ENCODE assay signal across 10 cellular contexts in the genomic region with DNA sequence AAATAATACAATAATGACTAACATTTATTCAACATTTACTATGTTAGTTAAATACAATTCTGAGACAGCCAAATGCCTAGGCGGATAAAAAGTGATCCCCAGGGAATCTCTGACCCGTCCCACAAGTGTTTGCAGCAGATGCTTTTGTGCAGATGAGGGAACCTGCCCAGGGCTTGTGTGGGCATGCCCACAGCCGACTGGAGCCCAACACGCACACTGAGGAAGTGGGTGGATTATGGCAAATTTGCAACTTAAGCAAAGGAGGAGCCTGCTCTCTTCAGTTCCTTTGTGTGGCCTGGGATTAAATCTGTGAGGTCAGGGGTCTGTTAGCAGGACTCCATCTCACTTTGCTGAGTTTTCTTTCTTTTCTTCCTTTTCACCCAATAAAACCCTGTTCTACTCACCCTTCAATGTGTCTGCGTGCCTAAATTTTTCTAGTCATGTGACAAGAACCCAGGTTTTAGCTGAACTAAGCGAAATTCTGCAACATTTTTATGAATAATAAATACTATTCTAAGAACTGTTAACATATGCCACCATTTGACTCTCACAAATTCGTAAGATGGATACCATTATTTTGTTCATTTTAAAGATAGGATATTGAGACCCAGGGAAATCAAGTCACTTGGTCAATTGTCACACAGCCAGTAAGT. TPM values are rescaled to one million over a fixed set of nuclear protein-coding genes. Genes with fewer than 3 reads are reported as not detected.
A peak's percentile ranks its signal among the peaks of the same experiment; 100 is the strongest.
DNase-seq lines count a peak whose midpoint lies in the region; ATAC-seq and TF ChIP-seq lines count a peak whose summit lies in the region.
"Had no signal": no experiment of that assay in that cellular context is flagged by ENCODE, and none has a peak within 500 bp of the region (broad histone marks: within the 10 kb centered on the region; RNA-seq: fewer than 3 reads in every experiment).

No MANE protein-coding gene starts in this region.

- TF ChIP-seq CTCF in AG10803 (conservative IDR thresholded peaks at IDR 0.05; ENCODE audit: low read length) (no peak), endodermal cell (conservative IDR thresholded peaks at IDR 0.05) (no peak), ovary (IDR thresholded peaks at IDR 0.05) (no peak), sigmoid colon (IDR thresholded peaks at IDR 0.05) (no peak), gastrocnemius medialis (IDR thresholded peaks at IDR 0.05 in 4 of 5, conservative IDR thresholded peaks at IDR 0.05 in 1 of 5) (no peak)

- 68 to 82% methylated on average over 5 to 7 of the region's 7 CpGs for WGBS in endodermal cell (ENCODE audit: insufficient coverage in 1 of 2, insufficient read length in 1 of 2), 2 experiments
- WGBS in ovary, 3 donors, result 69 to 78% (median 70%) methylated on average over 7 of the region's 7 CpGs
- WGBS in sigmoid colon, 2 donors, result 73 to 80% methylated on average over 7 of the region's 7 CpGs

- TF ChIP-seq EP300 in ovary (IDR thresholded peaks at IDR 0.05), result no peak
- no peak for TF ChIP-seq EP300 in sigmoid colon (IDR thresholded peaks at IDR 0.05)

- H3K27me3 ChIP-seq in endodermal cell (ENCODE audit: control insufficient read depth, insufficient read depth, low read length, poor library complexity, severe bottlenecking) (no peaks in the 10 kb centered on the region), ovary (no peaks in the 10 kb centered on the region), sigmoid colon (no peaks in the 10 kb centered on the region), gastrocnemius medialis (no peaks in the 10 kb centered on the region)

- no peak overlapping the region for H3K4me3 ChIP-seq in AG10803 (ENCODE audit: low read length)
- H3K4me3 ChIP-seq in endodermal cell (ENCODE audit: low read length), result no peak overlapping the region
- H3K4me3 ChIP-seq in ovary, result no peak overlapping the region
- H3K4me3 ChIP-seq in sigmoid colon, result no peak overlapping the region
- no peak overlapping the region for H3K4me3 ChIP-seq in gastrocnemius medialis

- H3K4me1 ChIP-seq in endodermal cell (ENCODE audit: control insufficient read depth, insufficient read depth, low read length) (peaks cover 4% of the 10 kb centered on the region), ovary (ENCODE audit: insufficient read depth) (peaks cover 5% of the 10 kb centered on the region), sigmoid colon (peaks cover 0 to 45% (median 25%) of the 10 kb centered on the region in 4 donors), gastrocnemius medialis (peaks cover 18 to 24% of the 10 kb centered on the region in 2 donors)

- peaks cover 62% of the 10 kb centered on the region for H3K4me1 Mint-ChIP-seq in endodermal cell
- H3K4me1 Mint-ChIP-seq in natural killer cell treated with Interleukin-12 subunit alpha and Interleukin-12 subunit beta and Interleukin-15 and Interleukin-18, amount 100 ng/mL, for 72 hours (ENCODE audit: low read depth in 2 of 2), result no peaks in the 10 kb centered on the region

- TF ChIP-seq POLR2A in ovary (IDR thresholded peaks at IDR 0.05) (no peak), sigmoid colon (IDR thresholded peaks at IDR 0.05) (no peak), gastrocnemius medialis (IDR thresholded peaks at IDR 0.05) (no peak)

- no peaks in the 10 kb centered on the region for H3K9me3 ChIP-seq in endodermal cell (ENCODE audit: control insufficient read depth, low read length)
- no peaks in the 10 kb centered on the region for H3K9me3 ChIP-seq in ovary
- no peaks in the 10 kb centered on the region for H3K9me3 ChIP-seq in sigmoid colon
- no peaks in the 10 kb centered on the region for H3K9me3 ChIP-seq in gastrocnemius medialis

- ATAC-seq in GM18907 (IDR thresholded peaks at IDR 0.05; ENCODE audit: unreplicated experiment), result peak; percentile 78
- no peak for ATAC-seq in natural killer cell treated with Interleukin-12 subunit alpha and Interleukin-12 subunit beta and Interleukin-15 and Interleukin-18, amount 100 ng/mL, for 72 hours
- no peak for ATAC-seq in gastrocnemius medialis

- no peak overlapping the region for H3K4me3 Mint-ChIP-seq in endodermal cell
- no peak overlapping the region for H3K4me3 Mint-ChIP-seq in natural killer cell treated with Interleukin-12 subunit alpha and Interleukin-12 subunit beta and Interleukin-15 and Interleukin-18, amount 100 ng/mL, for 72 hours

- in situ Hi-C loops in gastrocnemius medialis (cut with MboI; ENCODE audit: low sequenced_read_pairs in 4 of 4), result no loop called here

- H3K27ac ChIP-seq in endodermal cell (ENCODE audit: low read depth, low read length) (no peak overlapping the region), ovary (no peak overlapping the region), sigmoid colon (no peak overlapping the region), gastrocnemius medialis (no peak overlapping the region)

- H3K27ac Mint-ChIP-seq in endodermal cell, result peak overlapping the region; percentile 78
- no peak overlapping the region for H3K27ac Mint-ChIP-seq in natural killer cell treated with Interleukin-12 subunit alpha and Interleukin-12 subunit beta and Interleukin-15 and Interleukin-18, amount 100 ng/mL, for 72 hours

- intact Hi-C loops in ovary (cut with DNase I) (no loop called here), sigmoid colon (cut with DNase I) (no loop called here), gastrocnemius medialis (cut with DNase I; ENCODE audit: low total_unique reads) (no loop called here)

- DNase-seq in AG10803 (ENCODE audit: low read depth) (peak; percentile 94), NCI-H187 (lab: John Stamatoyannopoulos, UW) (peak; percentile 51 to 52), endodermal cell (peak; percentile 64), ovary (no peak), sigmoid colon (no peak), gastrocnemius medialis (no peak)
- no peak for DNase-seq in natural killer cell treated with Interleukin-12 subunit alpha and Interleukin-12 subunit beta and Interleukin-15 and Interleukin-18, amount 100 ng/mL, for 72 hours (ENCODE audit: low spot score)
- DNase-seq: activated CD4-positive, alpha-beta T cell treated with anti-CD3 and anti-CD28 coated beads for 4 hours had no signal

- no peaks in the 10 kb centered on the region for H3K36me3 ChIP-seq in endodermal cell (ENCODE audit: control insufficient read depth, insufficient read depth, low read length)
- H3K36me3 ChIP-seq in ovary, result no peaks in the 10 kb centered on the region
- H3K36me3 ChIP-seq in sigmoid colon, result no peaks in the 10 kb centered on the region
- no peaks in the 10 kb centered on the region for H3K36me3 ChIP-seq in gastrocnemius medialis

- no peaks in the 10 kb centered on the region for H3K9me3 Mint-ChIP-seq in endodermal cell
- H3K9me3 Mint-ChIP-seq in natural killer cell treated with Interleukin-12 subunit alpha and Interleukin-12 subunit beta and Interleukin-15 and Interleukin-18, amount 100 ng/mL, for 72 hours, result no peaks in the 10 kb centered on the region

- peaks cover 28% of the 10 kb centered on the region for H3K27me3 Mint-ChIP-seq in endodermal cell (ENCODE audit: insufficient read depth)
- peaks cover 30 to 32% of the 10 kb centered on the region in 2 donors for H3K27me3 Mint-ChIP-seq in natural killer cell treated with Interleukin-12 subunit alpha and Interleukin-12 subunit beta and Interleukin-15 and Interleukin-18, amount 100 ng/mL, for 72 hours

- H3K9ac ChIP-seq in endodermal cell (ENCODE audit: extremely low read depth, low read length, poor library complexity, severe bottlenecking), result no peak overlapping the region

- H3K36me3 Mint-ChIP-seq in endodermal cell (ENCODE audit: low read depth), result peaks cover 4% of the 10 kb centered on the region
- no peaks in the 10 kb centered on the region for H3K36me3 Mint-ChIP-seq in natural killer cell treated with Interleukin-12 subunit alpha and Interleukin-12 subunit beta and Interleukin-15 and Interleukin-18, amount 100 ng/mL, for 72 hours

RNA-seq across cellular contexts. Expression of a gene that starts 13.9 kb away (rescaled TPM):
- under 1 TPM in 1 of 2 donors, not detected in 1; 0.88 TPM for total RNA-seq in endodermal cell
- 0.28 TPM for polyA plus RNA-seq in endodermal cell (2013, experiment 1 of 2)
- 0.12 TPM for polyA plus RNA-seq in endodermal cell (2013, experiment 2 of 2)
- total RNA-seq in ovary, result under 1 TPM in 1 of 7 donors, not detected in 6; 0.08 TPM
- not detected for polyA plus RNA-seq in ovary
- total RNA-seq in sigmoid colon, result not detected
- under 1 TPM in 1 of 3 donors, not detected in 2; 0.04 TPM for polyA plus RNA-seq in sigmoid colon
- not detected for total RNA-seq in natural killer cell treated with Interleukin-12 subunit alpha and Interleukin-12 subunit beta and Interleukin-15 and Interleukin-18, amount 100 ng/mL, for 72 hours
- not detected for total RNA-seq in gastrocnemius medialis
- total RNA-seq: mesenteric fat pad had no signal

RNA-seq across cellular contexts. Expression of a gene that starts 44.0 kb away (rescaled TPM):
- 10 to 100 TPM; 26.8 to 34.5 TPM for total RNA-seq in endodermal cell
- 9.1 TPM for polyA plus RNA-seq in endodermal cell (2013, experiment 1 of 2)
- 7.0 TPM for polyA plus RNA-seq in endodermal cell (2013, experiment 2 of 2)
- total RNA-seq in ovary, result 1 to 10 TPM in 6 of 7 donors, under 1 TPM in 1; 0.99 to 7.5 (median 4.0) TPM
- polyA plus RNA-seq in ovary, result 1 to 10 TPM; 6.9 to 8.5 TPM
- total RNA-seq in sigmoid colon, result 10 to 100 TPM; 15.7 to 27.7 (median 25.1) TPM
- 10 to 100 TPM in 1 of 3 donors, 1 to 10 TPM in 2; 8.4 to 20.6 (median 8.8) TPM for polyA plus RNA-seq in sigmoid colon
- total RNA-seq in natural killer cell treated with Interleukin-12 subunit alpha and Interleukin-12 subunit beta and Interleukin-15 and Interleukin-18, amount 100 ng/mL, for 72 hours, result 1 to 10 TPM; 6.3 to 9.2 TPM
- total RNA-seq in gastrocnemius medialis, result 1 to 10 TPM in 1 of 4 donors, under 1 TPM in 1, not detected in 2; 0.71 to 1.6 TPM

Comparison
In these comparisons a context has a peak if more than half of its experiments do, and no peak if none do; other contexts are left out.
1. DNase-seq: peak in AG10803 (single experiment), NCI-H187 (2 of 2) and endodermal cell (single experiment); none in ovary (0 of 5), sigmoid colon (single experiment), natural killer cell treated with Interleukin-12 subunit alpha and Interleukin-12 subunit beta and Interleukin-15 and Interleukin-18, amount 100 ng/mL, for 72 hours (single experiment) and gastrocnemius medialis (0 of 2).